22 cellular contexts compared by ENCODE assay signal in the genomic region with DNA sequence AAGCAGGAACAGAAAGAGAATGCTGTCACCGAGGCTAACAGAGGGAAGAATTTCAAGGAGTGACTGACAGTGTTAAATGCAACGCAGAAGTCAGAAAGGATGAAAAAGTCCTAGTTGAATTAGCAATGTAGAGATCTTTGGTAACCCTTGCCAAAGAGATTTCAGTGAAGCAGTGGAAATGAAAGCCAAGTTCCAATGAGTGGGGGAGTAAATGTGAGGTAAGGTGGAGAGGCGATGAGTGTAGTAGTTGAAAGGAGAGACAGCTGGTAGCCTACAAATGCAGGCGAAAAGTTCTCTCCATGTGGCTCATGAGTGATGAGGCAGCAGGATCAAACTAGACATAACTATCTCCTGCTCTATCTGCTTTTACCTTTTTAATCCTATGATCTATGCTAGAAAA.
A peak's percentile ranks its signal among the peaks of the same experiment; 100 is the strongest.
DNase-seq lines count a peak whose midpoint lies in the region; ATAC-seq, FAIRE-seq and TF ChIP-seq lines count a peak whose summit lies in the region.
"Had no signal": no experiment of that assay in that cellular context is flagged by ENCODE, and none has a peak within 500 bp of the region (broad histone marks: within the 10 kb centered on the region; RNA-seq: fewer than 3 reads in every experiment).

No MANE protein-coding gene starts in this region.

- H3F3A ChIP-seq in GM23338 (replicated peaks; ENCODE audit: low read depth) (no peaks in the 10 kb centered on the region), smooth muscle cell (ENCODE audit: low read depth) (peaks cover 35% of the 10 kb centered on the region)

- H3K27me3 ChIP-seq in GM23338 (ENCODE audit: insufficient read depth) (no peaks in the 10 kb centered on the region), astrocyte (ENCODE audit: insufficient read depth, low read length) (no peaks in the 10 kb centered on the region), left ventricle myocardium inferior (ENCODE audit: low read depth) (no peaks in the 10 kb centered on the region), smooth muscle cell (ENCODE audit: low read depth) (no peaks in the 10 kb centered on the region), body of pancreas (no peaks in the 10 kb centered on the region)
- H3K27me3 ChIP-seq: esophagus squamous epithelium had no signal

- intact Hi-C loops in left ventricle myocardium inferior (cut with micrococcal nuclease) (no loop called here), body of pancreas (cut with DNase I) (no loop called here)

- ATAC-seq in GM23338 (peak; percentile 18; the same call in 1 of the 3 replicates), body of pancreas (no peak)
- no peak for ATAC-seq in stimulated activated naive B cell treated with anti-CD40 and anti-IgM and Interleukin-4, amounts not matched to agents 10 μg/mL and 1 μg/mL and 100 μg/mL, for 72 hours (replicated peaks)
- ATAC-seq in activated naive CD4-positive, alpha-beta T cell treated with anti-CD3 and anti-CD28 coated beads, Interleukin-2, amount 50 U/mL, for 72 hours: no peak
- ATAC-seq: K562 had no signal

- H3K9me2 ChIP-seq in GM23338 (ENCODE audit: insufficient read depth): no peaks in the 10 kb centered on the region

- no peak for TF ChIP-seq CTCF in GM23338 (conservative IDR thresholded peaks at IDR 0.05; ENCODE audit: low read depth in 2 of 2)
- no peak for TF ChIP-seq CTCF in astrocyte (IDR thresholded peaks at IDR 0.05; ENCODE audit: insufficient read depth, low read depth, low read length)
- TF ChIP-seq CTCF in left ventricle myocardium inferior (IDR thresholded peaks at IDR 0.05; ENCODE audit: borderline replicate concordance): no peak
- no peak for TF ChIP-seq CTCF in smooth muscle cell (IDR thresholded peaks at IDR 0.05; ENCODE audit: borderline replicate concordance, insufficient read depth, poor library complexity, severe bottlenecking)
- TF ChIP-seq CTCF in body of pancreas (IDR thresholded peaks at IDR 0.05): no peak

- no peak for FAIRE-seq in astrocyte (lab: Jason Lieb, UNC)
- FAIRE-seq: K562, keratinocyte had no signal

- H3K27ac Mint-ChIP-seq in GM23338 (no peak overlapping the region; the same call in 1 of the 2 replicates), astrocyte (ENCODE audit: unreplicated experiment) (peak overlapping the region; percentile 63)
- H3K27ac Mint-ChIP-seq in stimulated activated naive B cell treated with anti-CD40 and anti-IgM and Interleukin-4, amounts not matched to agents 10 μg/mL and 1 μg/mL and 100 μg/mL, for 72 hours: no peak overlapping the region
- H3K27ac Mint-ChIP-seq in activated naive CD4-positive, alpha-beta T cell treated with anti-CD3 and anti-CD28 coated beads, Interleukin-2, amount 50 U/mL, for 72 hours: no peak overlapping the region
- H3K27ac Mint-ChIP-seq: activated naive CD8-positive, alpha-beta T cell treated with anti-CD3 and anti-CD28 coated beads, Interleukin-2, amount 10 ng/mL, durations not matched to agents 7 days and 5 days; activated T-helper 1 cell treated with anti-CD3 and anti-CD28 coated beads, Interleukin-12 subunit alpha, Interleukin-12 subunit beta, Interleukin-2, Interleukin-4 antibody, amounts not matched to agents 30 ng/mL and 10 ng/mL and 1 ng/mL, durations not matched to agents 14 hours and 24 hours and 36 hours had no signal

- H3K4me2 ChIP-seq in GM23338 (peak overlapping the region; percentile 33), astrocyte (ENCODE audit: low read length) (peak overlapping the region; percentile 46), smooth muscle cell (peak overlapping the region; percentile 25)

- no peaks in the 10 kb centered on the region for H3K9me3 ChIP-seq in astrocyte (ENCODE audit: insufficient read depth, low read depth, low read length)
- H3K9me3 ChIP-seq in left ventricle myocardium inferior (replicated peaks): no peaks in the 10 kb centered on the region
- H3K9me3 ChIP-seq in smooth muscle cell (replicated peaks; ENCODE audit: low read depth): no peaks in the 10 kb centered on the region
- H3K9me3 ChIP-seq in body of pancreas: no peaks in the 10 kb centered on the region
- H3K9me3 ChIP-seq: esophagus squamous epithelium, HAP-1 had no signal

- H3K9me3 Mint-ChIP-seq in GM23338 (no peaks in the 10 kb centered on the region), astrocyte (ENCODE audit: unreplicated experiment) (no peaks in the 10 kb centered on the region)
- H3K9me3 Mint-ChIP-seq in stimulated activated naive B cell treated with anti-CD40 and anti-IgM and Interleukin-4, amounts not matched to agents 10 μg/mL and 1 μg/mL and 100 μg/mL, for 72 hours: no peaks in the 10 kb centered on the region
- no peaks in the 10 kb centered on the region for H3K9me3 Mint-ChIP-seq in activated naive CD4-positive, alpha-beta T cell treated with anti-CD3 and anti-CD28 coated beads, Interleukin-2, amount 50 U/mL, for 72 hours
- H3K9me3 Mint-ChIP-seq: activated naive CD8-positive, alpha-beta T cell treated with anti-CD3 and anti-CD28 coated beads, Interleukin-2, amount 10 ng/mL, durations not matched to agents 7 days and 5 days; activated T-helper 1 cell treated with anti-CD3 and anti-CD28 coated beads, Interleukin-12 subunit alpha, Interleukin-12 subunit beta, Interleukin-2, Interleukin-4 antibody, amounts not matched to agents 30 ng/mL and 10 ng/mL and 1 ng/mL, durations not matched to agents 14 hours and 24 hours and 36 hours; central memory CD8-positive, alpha-beta T cell had no signal

- H3K27ac ChIP-seq in GM23338 (ENCODE audit: low read depth) (peak overlapping the region; percentile 21; the same call in 1 of the 2 replicates), astrocyte (ENCODE audit: low read depth, low read length) (peak overlapping the region; percentile 94), left ventricle myocardium inferior (replicated peaks) (peak overlapping the region; percentile 70), smooth muscle cell (ENCODE audit: low read depth) (peak overlapping the region; percentile 86), body of pancreas (no peak overlapping the region)

- WGBS in smooth muscle cell (ENCODE audit: low lambda C conversion rate): 78% methylated on average over 4 of the region's 4 CpGs
- WGBS in body of pancreas, 2 donors: 85 to 86% methylated on average over 4 of the region's 4 CpGs

- H3K36me3 Mint-ChIP-seq in GM23338 (ENCODE audit: low read depth): no peaks in the 10 kb centered on the region
- H3K36me3 Mint-ChIP-seq in astrocyte (ENCODE audit: low read depth, unreplicated experiment): no peaks in the 10 kb centered on the region
- no peaks in the 10 kb centered on the region for H3K36me3 Mint-ChIP-seq in stimulated activated naive B cell treated with anti-CD40 and anti-IgM and Interleukin-4, amounts not matched to agents 10 μg/mL and 1 μg/mL and 100 μg/mL, for 72 hours
- H3K36me3 Mint-ChIP-seq in activated naive CD4-positive, alpha-beta T cell treated with anti-CD3 and anti-CD28 coated beads, Interleukin-2, amount 50 U/mL, for 72 hours: no peaks in the 10 kb centered on the region
- H3K36me3 Mint-ChIP-seq: activated naive CD8-positive, alpha-beta T cell treated with anti-CD3 and anti-CD28 coated beads, Interleukin-2, amount 10 ng/mL, durations not matched to agents 7 days and 5 days had no signal

- no peaks in the 10 kb centered on the region for H3K27me3 Mint-ChIP-seq in GM23338 (ENCODE audit: insufficient read depth, low read depth, poor library complexity)
- H3K27me3 Mint-ChIP-seq in astrocyte (ENCODE audit: low read depth, unreplicated experiment): no peaks in the 10 kb centered on the region
- H3K27me3 Mint-ChIP-seq in stimulated activated naive B cell treated with anti-CD40 and anti-IgM and Interleukin-4, amounts not matched to agents 10 μg/mL and 1 μg/mL and 100 μg/mL, for 72 hours: no peaks in the 10 kb centered on the region

- DNase-seq in GM23338 (ENCODE audit: low spot score) (peak; percentile 22), astrocyte (ENCODE audit: low read depth) (peak; percentile 81), left ventricle myocardium inferior (no peak), smooth muscle cell (lab: John Stamatoyannopoulos, UW; ENCODE audit: unreplicated experiment) (no peak), body of pancreas (no peak)
- no peak for DNase-seq in stimulated activated naive B cell treated with anti-CD40 and anti-IgM and Interleukin-4, amounts not matched to agents 10 μg/mL and 1 μg/mL and 100 μg/mL, for 72 hours
- DNase-seq in activated naive CD4-positive, alpha-beta T cell treated with anti-CD3 and anti-CD28 coated beads, Interleukin-2, amount 50 U/mL, for 72 hours (ENCODE audit: low spot score in 2 of 2): no peak
- DNase-seq: activated naive CD8-positive, alpha-beta T cell treated with anti-CD3 and anti-CD28 coated beads, Interleukin-2, amount 10 ng/mL, durations not matched to agents 7 days and 5 days; COR-L47; effector memory CD4-positive, alpha-beta T cell; esophagus squamous epithelium; mesendoderm; NCI-H1092 treated with DMSO at 0.1 percent for 48 hours; NCI-H2081 treated with DMSO at 0.1 percent for 48 hours; NCI-H526; stimulated activated naive CD4-positive, alpha-beta T cell treated with Interleukin-2 at 50 U/mL for 16 hours; T-helper 2 cell had no signal

- peaks cover 12% of the 10 kb centered on the region for H3K79me2 ChIP-seq in GM23338 (replicated peaks; ENCODE audit: insufficient read depth)
- peaks cover 90% of the 10 kb centered on the region for H3K79me2 ChIP-seq in astrocyte (ENCODE audit: insufficient read depth, low read length)
- H3K79me2 ChIP-seq in smooth muscle cell (ENCODE audit: low read depth): peaks cover 85% of the 10 kb centered on the region

- no peaks in the 10 kb centered on the region for H3K36me3 ChIP-seq in GM23338 (ENCODE audit: insufficient read depth)
- H3K36me3 ChIP-seq in astrocyte (ENCODE audit: insufficient read depth, low read length): peaks cover 3% of the 10 kb centered on the region
- no peaks in the 10 kb centered on the region for H3K36me3 ChIP-seq in left ventricle myocardium inferior
- H3K36me3 ChIP-seq in smooth muscle cell (ENCODE audit: low read depth): no peaks in the 10 kb centered on the region
- no peaks in the 10 kb centered on the region for H3K36me3 ChIP-seq in body of pancreas (replicated peaks in 1 of 2; ENCODE audit: insufficient read depth in 1 of 2, low read depth in 2 of 2)
- H3K36me3 ChIP-seq: esophagus squamous epithelium, HAP-1 had no signal

- H3K4me3 ChIP-seq in GM23338: no peak overlapping the region
- no peak overlapping the region for H3K4me3 ChIP-seq in astrocyte (ENCODE audit: insufficient read depth, low read depth, low read length)
- peak overlapping the region; percentile 13 for H3K4me3 ChIP-seq in left ventricle myocardium inferior
- no peak overlapping the region for H3K4me3 ChIP-seq in smooth muscle cell
- no peak overlapping the region for H3K4me3 ChIP-seq in body of pancreas
- H3K4me3 ChIP-seq: esophagus squamous epithelium, HAP-1, K562 had no signal

- no peak for TF ChIP-seq POLR2A in body of pancreas (IDR thresholded peaks at IDR 0.05)

- H4K20me1 ChIP-seq in GM23338 (replicated peaks; ENCODE audit: insufficient read depth) (no peaks in the 10 kb centered on the region), astrocyte (ENCODE audit: insufficient read depth, low read length) (peaks cover 16% of the 10 kb centered on the region), smooth muscle cell (ENCODE audit: low read depth) (peaks cover 27% of the 10 kb centered on the region)

- H3K4me1 Mint-ChIP-seq in GM23338 (peaks cover 57% of the 10 kb centered on the region), astrocyte (ENCODE audit: low read depth, unreplicated experiment) (peaks cover 86% of the 10 kb centered on the region)
- peaks cover 32 to 50% of the 10 kb centered on the region in 2 donors for H3K4me1 Mint-ChIP-seq in stimulated activated naive B cell treated with anti-CD40 and anti-IgM and Interleukin-4, amounts not matched to agents 10 μg/mL and 1 μg/mL and 100 μg/mL, for 72 hours
- H3K4me1 Mint-ChIP-seq: central memory CD8-positive, alpha-beta T cell had no signal

- H3K4me1 ChIP-seq in GM23338 (ENCODE audit: insufficient read depth) (peaks cover 53% of the 10 kb centered on the region), astrocyte (ENCODE audit: insufficient read depth, low read length) (peaks cover 86% of the 10 kb centered on the region), left ventricle myocardium inferior (peaks cover 100% of the 10 kb centered on the region), smooth muscle cell (ENCODE audit: low read depth) (peaks cover 80% of the 10 kb centered on the region), body of pancreas (no peaks in the 10 kb centered on the region)

- no peak overlapping the region for H3K4me3 Mint-ChIP-seq in GM23338
- H3K4me3 Mint-ChIP-seq in astrocyte (ENCODE audit: unreplicated experiment): peak overlapping the region; percentile 0
- H3K4me3 Mint-ChIP-seq in stimulated activated naive B cell treated with anti-CD40 and anti-IgM and Interleukin-4, amounts not matched to agents 10 μg/mL and 1 μg/mL and 100 μg/mL, for 72 hours: no peak overlapping the region
- H3K4me3 Mint-ChIP-seq: activated naive CD8-positive, alpha-beta T cell treated with anti-CD3 and anti-CD28 coated beads, Interleukin-2, amount 10 ng/mL, durations not matched to agents 7 days and 5 days; activated T-helper 1 cell treated with anti-CD3 and anti-CD28 coated beads, Interleukin-12 subunit alpha, Interleukin-12 subunit beta, Interleukin-2, Interleukin-4 antibody, amounts not matched to agents 30 ng/mL and 10 ng/mL and 1 ng/mL, durations not matched to agents 14 hours and 24 hours and 36 hours; central memory CD8-positive, alpha-beta T cell had no signal

- H2AFZ ChIP-seq in GM23338 (no peak overlapping the region), astrocyte (ENCODE audit: low read depth, low read length) (no peak overlapping the region), smooth muscle cell (ENCODE audit: low read depth) (no peak overlapping the region)

- H3K9ac ChIP-seq in astrocyte (ENCODE audit: low read length) (peak overlapping the region; percentile 11), smooth muscle cell (ENCODE audit: low read depth) (no peak overlapping the region)

Comparison
In these comparisons a context has a peak if more than half of its experiments do, and no peak if none do; other contexts are left out.
1. DNase-seq: peak in GM23338 (single experiment) and astrocyte (single experiment); none in left ventricle myocardium inferior (single experiment), smooth muscle cell (single experiment), body of pancreas (0 of 4), stimulated activated naive B cell treated with anti-CD40 and anti-IgM and Interleukin-4, amounts not matched to agents 10 μg/mL and 1 μg/mL and 100 μg/mL, for 72 hours (single experiment) and activated naive CD4-positive, alpha-beta T cell treated with anti-CD3 and anti-CD28 coated beads, Interleukin-2, amount 50 U/mL, for 72 hours (0 of 2).
2. H3K27ac ChIP-seq: peak in GM23338 (single experiment), astrocyte (single experiment), left ventricle myocardium inferior (single experiment) and smooth muscle cell (single experiment); none in body of pancreas (0 of 4).
3. Peak in every context shown above with its lines, with median percentiles within 50 percentile points of each other: H3K4me2 ChIP-seq.